Comparison of ENCODE assay signal across 17 cellular contexts in genomic region chr9:115413766-115414382, GRCh38.
A peak's percentile ranks its signal among the peaks of the same experiment; 100 is the strongest.
DNase-seq lines count a peak whose midpoint lies in the region; ATAC-seq and TF ChIP-seq lines count a peak whose summit lies in the region.
"Had no signal": no experiment of that assay in that cellular context is flagged by ENCODE, and none has a peak within 500 bp of the region (broad histone marks: within the 10 kb centered on the region; RNA-seq: fewer than 3 reads in every experiment).

No MANE protein-coding gene starts in this region.

- peaks cover 4% of the 10 kb centered on the region for H3K9me3 Mint-ChIP-seq in memory B cell
- no peaks in the 10 kb centered on the region for H3K9me3 Mint-ChIP-seq in Calu3 (ENCODE audit: low read depth, unreplicated experiment)
- peaks cover 2% of the 10 kb centered on the region for H3K9me3 Mint-ChIP-seq in neural progenitor cell

- peak overlapping the region; percentile 82 for H3K9ac ChIP-seq in adipocyte (ENCODE audit: low read length)
- no peak overlapping the region for H3K9ac ChIP-seq in neural progenitor cell

- no peak for ATAC-seq in memory B cell (ENCODE audit: low read depth)
- no peak for ATAC-seq in activated CD4-positive, CD25-positive, alpha-beta regulatory T cell treated with anti-CD3 and anti-CD28 coated beads, Interleukin-2, amount 50 U/mL, for 24 hours
- ATAC-seq: CD8-positive, alpha-beta T cell; Panc1; Right ventricle myocardium inferior had no signal

- H3K4me1 Mint-ChIP-seq in memory B cell (peaks cover 2% of the 10 kb centered on the region), Calu3 (ENCODE audit: low read depth, unreplicated experiment) (no peaks in the 10 kb centered on the region), neural progenitor cell (no peaks in the 10 kb centered on the region)

- H2AFZ ChIP-seq in neural progenitor cell (replicated peaks): no peak overlapping the region

- intact Hi-C loops in Calu3 (cut with micrococcal nuclease; ENCODE audit: unreplicated experiment): no loop called here

- H3K79me2 ChIP-seq in neural progenitor cell (ENCODE audit: low read depth): no peaks in the 10 kb centered on the region

- H3K27ac ChIP-seq in HEK293 (ENCODE audit: extremely low read depth, low read depth, low read length): no peak overlapping the region
- H3K27ac ChIP-seq in neural progenitor cell: no peak overlapping the region

- no peak overlapping the region for H3K4me2 ChIP-seq in neural progenitor cell

- H3K27me3 Mint-ChIP-seq in memory B cell (peaks cover 3% of the 10 kb centered on the region), Calu3 (ENCODE audit: unreplicated experiment) (peaks cover 2% of the 10 kb centered on the region), neural progenitor cell (ENCODE audit: insufficient read depth, low read depth) (peaks cover 2% of the 10 kb centered on the region)

- no peaks in the 10 kb centered on the region for H3F3A ChIP-seq in neural progenitor cell (ENCODE audit: low read depth)

- DNase-seq in adipocyte (ENCODE audit: low read depth): peak; percentile 57
- DNase-seq in memory B cell (ENCODE audit: low spot score in 2 of 2): no peak
- DNase-seq in activated T-cell treated with anti-CD3 and anti-CD28 coated beads, Interleukin-2, amount 50 U/mL, for 48 hours: no peak
- DNase-seq in Calu3: no peak
- no peak for DNase-seq in neural progenitor cell (ENCODE audit: low spot score)
- DNase-seq: BE2C; CD8-positive, alpha-beta T cell; DND-41; MG63; NCI-H1092; NCI-H146; NCI-H2081 treated with DMSO at 0.1 percent for 48 hours; NCI-H510A treated with DMSO at 0.1 percent for 48 hours had no signal

- no peak overlapping the region for H3K4me3 ChIP-seq in HEK293 (ENCODE audit: low read depth, low read length)
- no peak overlapping the region for H3K4me3 ChIP-seq in adipocyte (ENCODE audit: low read length)
- H3K4me3 ChIP-seq in neural progenitor cell: no peak overlapping the region
- H3K4me3 ChIP-seq: MG63 had no signal

- H3K9me3 ChIP-seq in HEK293 (ENCODE audit: control insufficient read depth, insufficient read depth, low read depth, low read length) (no peaks in the 10 kb centered on the region), adipocyte (ENCODE audit: control insufficient read depth, low read length) (no peaks in the 10 kb centered on the region), neural progenitor cell (ENCODE audit: low read depth) (no peaks in the 10 kb centered on the region)
- H3K9me3 ChIP-seq: BE2C had no signal

- TF ChIP-seq CTCF in HEK293 (tag by site-specific recombination; IDR thresholded peaks at IDR 0.05) (no peak), Calu3 (IDR thresholded peaks at IDR 0.05; ENCODE audit: unreplicated experiment) (no peak), neural progenitor cell (IDR thresholded peaks at IDR 0.05) (no peak)

- POLR2A ChIA-PET in HEK293 (lab: Yijun Ruan, JAX): no interaction called here

- H3K36me3 Mint-ChIP-seq in memory B cell: no peaks in the 10 kb centered on the region
- H3K36me3 Mint-ChIP-seq in Calu3 (ENCODE audit: insufficient read depth, unreplicated experiment): no peaks in the 10 kb centered on the region
- H3K36me3 Mint-ChIP-seq in neural progenitor cell: no peaks in the 10 kb centered on the region
- H3K36me3 Mint-ChIP-seq: CD8-positive, alpha-beta T cell had no signal

- no peaks in the 10 kb centered on the region for H3K27me3 ChIP-seq in adipocyte (replicated peaks; ENCODE audit: control insufficient read depth, insufficient read depth, low read length)
- H3K27me3 ChIP-seq in neural progenitor cell: no peaks in the 10 kb centered on the region
- H3K27me3 ChIP-seq: BE2C, MG63 had no signal

- H3K27ac Mint-ChIP-seq in memory B cell (peak overlapping the region; percentile 38), Calu3 (ENCODE audit: unreplicated experiment) (no peak overlapping the region), neural progenitor cell (no peak overlapping the region)
- H3K27ac Mint-ChIP-seq: CD8-positive, alpha-beta T cell had no signal

- H3K4me3 Mint-ChIP-seq in memory B cell: no peak overlapping the region
- no peak overlapping the region for H3K4me3 Mint-ChIP-seq in Calu3 (ENCODE audit: low read depth, unreplicated experiment)
- no peak overlapping the region for H3K4me3 Mint-ChIP-seq in neural progenitor cell
- H3K4me3 Mint-ChIP-seq: CD8-positive, alpha-beta T cell had no signal

- H4K20me1 ChIP-seq in neural progenitor cell (ENCODE audit: low read depth): no peaks in the 10 kb centered on the region

- H3K4me1 ChIP-seq in HEK293 (ENCODE audit: control insufficient read depth, insufficient read depth, low read length): peaks cover 9% of the 10 kb centered on the region; the same call in 1 of the 2 replicates
- peaks cover 50% of the 10 kb centered on the region for H3K4me1 ChIP-seq in adipocyte (ENCODE audit: control insufficient read depth, insufficient read depth, low read length)
- no peaks in the 10 kb centered on the region for H3K4me1 ChIP-seq in neural progenitor cell
- H3K4me1 ChIP-seq: BE2C had no signal

- no TSS peak for BruUV-seq in Calu3 (replicated peaks; lab: Mats Ljungman, UMichigan)

- no peaks in the 10 kb centered on the region for H3K36me3 ChIP-seq in HEK293 (ENCODE audit: control insufficient read depth in 2 of 2, insufficient read depth in 1 of 2, low read length in 2 of 2)
- H3K36me3 ChIP-seq in adipocyte (ENCODE audit: control insufficient read depth, insufficient read depth, low read length, severe bottlenecking): no peaks in the 10 kb centered on the region
- H3K36me3 ChIP-seq in neural progenitor cell: no peaks in the 10 kb centered on the region
- H3K36me3 ChIP-seq: BE2C, MG63 had no signal

- CTCF ChIA-PET in HEK293 (lab: Yijun Ruan, JAX) (no interaction called here), Calu3 (lab: Charles Lee) (no interaction called here)

TF ChIP-seq in HEK293, 187 proteins besides CTCF, POLR2A, EP300 and RAD21:
- no peak for TF ChIP-seq ZNF449 (tag by site-specific recombination; IDR thresholded peaks at IDR 0.05)
- TF ChIP-seq ZNF366 (tag by site-specific recombination; conservative IDR thresholded peaks at IDR 0.05): peak; percentile 72
- TF ChIP-seq ZNF610 (tag by site-specific recombination; IDR thresholded peaks at IDR 0.05; ENCODE audit: borderline replicate concordance): no peak
- no peak for TF ChIP-seq SP7 (tag by site-specific recombination; IDR thresholded peaks at IDR 0.05)
